Comparison of ENCODE assay signal across 8 cellular contexts in genomic region chr2:117835990-117836760, GRCh38. TPM values are rescaled to one million over a fixed set of nuclear protein-coding genes. Genes with fewer than 3 reads are reported as not detected.
DNase-seq lines count a peak whose midpoint lies in the region; ATAC-seq, FAIRE-seq and TF ChIP-seq lines count a peak whose summit lies in the region.

No MANE protein-coding gene starts in this region.

- no peaks in the 10 kb centered on the region for H3K27me3 Mint-ChIP-seq in activated T-helper 1 cell treated with anti-CD3 and anti-CD28 coated beads, Interleukin-12 subunit alpha, Interleukin-12 subunit beta, Interleukin-2, Interleukin-4 antibody, amounts not matched to agents 30 ng/mL and 10 ng/mL and 1 ng/mL, durations not matched to agents 14 hours and 24 hours and 36 hours (ENCODE audit: insufficient read depth)
- H3K27me3 Mint-ChIP-seq in naive thymus-derived CD8-positive, alpha-beta T cell = peaks cover 0 to 4% (median 0%) of the 10 kb centered on the region in 5 donors
- H3K27me3 Mint-ChIP-seq in stimulated activated naive CD8-positive, alpha-beta T cell treated with anti-CD3 and anti-CD28 coated beads, Interleukin-15, Interleukin-2, amounts not matched to agents 100 ng/mL and 50 ng/mL, for 24 hours = no peaks in the 10 kb centered on the region

- intact Hi-C loops in activated T-helper 1 cell treated with anti-CD3 and anti-CD28 coated beads, Interleukin-12 subunit alpha, Interleukin-12 subunit beta, Interleukin-2, Interleukin-4 antibody, amounts not matched to agents 30 ng/mL and 10 ng/mL and 1 ng/mL, durations not matched to agents 14 hours and 24 hours and 36 hours (cut with micrococcal nuclease) = loop anchor here (1.0 kb wide), 1 partner anchor 167 kb away; no protein-coding TSS in a partner anchor

- DNase-seq in GM18507 (ENCODE audit: extremely low spot score, insufficient read length, low read depth) (peak; percentile 28), NCI-H82 (lab: John Stamatoyannopoulos, UW) (peak; percentile 87), fibroblast of mammary gland (ENCODE audit: low read depth) (peak; percentile 81)
- DNase-seq in activated T-helper 1 cell treated with anti-CD3 and anti-CD28 coated beads, Interleukin-12 subunit alpha, Interleukin-12 subunit beta, Interleukin-2, Interleukin-4 antibody, amounts not matched to agents 30 ng/mL and 10 ng/mL and 1 ng/mL, durations not matched to agents 14 hours and 24 hours and 36 hours (ENCODE audit: low spot score) = peak; percentile 23
- peak; percentile 28 to 69 (median 46) for DNase-seq in naive thymus-derived CD8-positive, alpha-beta T cell

- peaks cover 18% of the 10 kb centered on the region for H3K36me3 Mint-ChIP-seq in activated T-helper 1 cell treated with anti-CD3 and anti-CD28 coated beads, Interleukin-12 subunit alpha, Interleukin-12 subunit beta, Interleukin-2, Interleukin-4 antibody, amounts not matched to agents 30 ng/mL and 10 ng/mL and 1 ng/mL, durations not matched to agents 14 hours and 24 hours and 36 hours (ENCODE audit: low read depth)
- peaks cover 0 to 30% (median 4%) of the 10 kb centered on the region in 3 donors for H3K36me3 Mint-ChIP-seq in naive thymus-derived CD8-positive, alpha-beta T cell
- H3K36me3 Mint-ChIP-seq in stimulated activated naive CD8-positive, alpha-beta T cell treated with anti-CD3 and anti-CD28 coated beads, Interleukin-15, Interleukin-2, amounts not matched to agents 100 ng/mL and 50 ng/mL, for 24 hours (ENCODE audit: low read depth) = peaks cover 56% of the 10 kb centered on the region

- POLR2A ChIA-PET in naive thymus-derived CD8-positive, alpha-beta T cell (lab: Charles Lee) = no interaction called here

- no peak for FAIRE-seq in GM18507 (lab: Jason Lieb, UNC)

- H3K9me3 Mint-ChIP-seq in activated T-helper 1 cell treated with anti-CD3 and anti-CD28 coated beads, Interleukin-12 subunit alpha, Interleukin-12 subunit beta, Interleukin-2, Interleukin-4 antibody, amounts not matched to agents 30 ng/mL and 10 ng/mL and 1 ng/mL, durations not matched to agents 14 hours and 24 hours and 36 hours = no peaks in the 10 kb centered on the region
- no peaks in the 10 kb centered on the region for H3K9me3 Mint-ChIP-seq in naive thymus-derived CD8-positive, alpha-beta T cell
- H3K9me3 Mint-ChIP-seq in stimulated activated naive CD8-positive, alpha-beta T cell treated with anti-CD3 and anti-CD28 coated beads, Interleukin-15, Interleukin-2, amounts not matched to agents 100 ng/mL and 50 ng/mL, for 24 hours = no peaks in the 10 kb centered on the region

- no peak overlapping the region for H3K27ac Mint-ChIP-seq in activated T-helper 1 cell treated with anti-CD3 and anti-CD28 coated beads, Interleukin-12 subunit alpha, Interleukin-12 subunit beta, Interleukin-2, Interleukin-4 antibody, amounts not matched to agents 30 ng/mL and 10 ng/mL and 1 ng/mL, durations not matched to agents 14 hours and 24 hours and 36 hours
- H3K27ac Mint-ChIP-seq in naive thymus-derived CD8-positive, alpha-beta T cell = peak overlapping the region in 8 of 10 donors; percentile 59 to 96 (median 86)
- peak overlapping the region; percentile 56 for H3K27ac Mint-ChIP-seq in stimulated activated naive CD8-positive, alpha-beta T cell treated with anti-CD3 and anti-CD28 coated beads, Interleukin-15, Interleukin-2, amounts not matched to agents 100 ng/mL and 50 ng/mL, for 24 hours

- peak overlapping the region; percentile 53 for H3K4me3 Mint-ChIP-seq in activated T-helper 1 cell treated with anti-CD3 and anti-CD28 coated beads, Interleukin-12 subunit alpha, Interleukin-12 subunit beta, Interleukin-2, Interleukin-4 antibody, amounts not matched to agents 30 ng/mL and 10 ng/mL and 1 ng/mL, durations not matched to agents 14 hours and 24 hours and 36 hours
- H3K4me3 Mint-ChIP-seq in naive thymus-derived CD8-positive, alpha-beta T cell = peak overlapping the region; percentile 80 to 94 (median 87)
- peak overlapping the region; percentile 80 for H3K4me3 Mint-ChIP-seq in stimulated activated naive CD8-positive, alpha-beta T cell treated with anti-CD3 and anti-CD28 coated beads, Interleukin-15, Interleukin-2, amounts not matched to agents 100 ng/mL and 50 ng/mL, for 24 hours

- peak; percentile 85 for TF ChIP-seq CTCF in fibroblast of mammary gland (conservative IDR thresholded peaks at IDR 0.05; ENCODE audit: control insufficient read depth, insufficient read depth, low read depth, low read length)

- ATAC-seq in HG02943 (IDR thresholded peaks at IDR 0.05; ENCODE audit: low read depth, unreplicated experiment) (peak; percentile 63), GM19324 (IDR thresholded peaks at IDR 0.05; ENCODE audit: low FRiP score, unreplicated experiment) (no peak)
- ATAC-seq in naive thymus-derived CD8-positive, alpha-beta T cell = peak; percentile 79 to 85

- peak overlapping the region; percentile 49 for H3K4me3 ChIP-seq in fibroblast of mammary gland (ENCODE audit: control insufficient read depth, low read depth, low read length)

- H3K4me1 Mint-ChIP-seq in activated T-helper 1 cell treated with anti-CD3 and anti-CD28 coated beads, Interleukin-12 subunit alpha, Interleukin-12 subunit beta, Interleukin-2, Interleukin-4 antibody, amounts not matched to agents 30 ng/mL and 10 ng/mL and 1 ng/mL, durations not matched to agents 14 hours and 24 hours and 36 hours (ENCODE audit: low read depth) = no peaks in the 10 kb centered on the region
- peaks cover 10 to 19% (median 18%) of the 10 kb centered on the region in 4 donors for H3K4me1 Mint-ChIP-seq in naive thymus-derived CD8-positive, alpha-beta T cell
- peaks cover 11% of the 10 kb centered on the region for H3K4me1 Mint-ChIP-seq in stimulated activated naive CD8-positive, alpha-beta T cell treated with anti-CD3 and anti-CD28 coated beads, Interleukin-15, Interleukin-2, amounts not matched to agents 100 ng/mL and 50 ng/mL, for 24 hours (ENCODE audit: low read depth)

RNA-seq across cellular contexts. Expression of gene DDX18, which starts 21.7 kb away (rescaled TPM):
- 133 and 143 TPM in 2 replicates for total RNA-seq in activated T-helper 1 cell treated with anti-CD3 and anti-CD28 coated beads, Interleukin-12 subunit alpha, Interleukin-12 subunit beta, Interleukin-2, Interleukin-4 antibody, amounts not matched to agents 30 ng/mL and 10 ng/mL and 1 ng/mL, durations not matched to agents 14 hours and 24 hours and 36 hours
- total RNA-seq in naive thymus-derived CD8-positive, alpha-beta T cell = 100 to 1,000 TPM; 120 to 129 TPM
- 10 to 100 TPM; 41.4 to 44.5 (median 43.8) TPM for polyA plus RNA-seq in naive thymus-derived CD8-positive, alpha-beta T cell

Comparison
In these comparisons a context has a peak if more than half of its experiments do, and no peak if none do; other contexts are left out.
1. DNase-seq: peak in every context shown above with its lines; median percentile 87 in NCI-H82; 81 in fibroblast of mammary gland; 46 in naive thymus-derived CD8-positive, alpha-beta T cell; 28 in GM18507; 23 in activated T-helper 1 cell treated with anti-CD3 and anti-CD28 coated beads, Interleukin-12 subunit alpha, Interleukin-12 subunit beta, Interleukin-2, Interleukin-4 antibody, amounts not matched to agents 30 ng/mL and 10 ng/mL and 1 ng/mL, durations not matched to agents 14 hours and 24 hours and 36 hours.